In the genomic region with DNA sequence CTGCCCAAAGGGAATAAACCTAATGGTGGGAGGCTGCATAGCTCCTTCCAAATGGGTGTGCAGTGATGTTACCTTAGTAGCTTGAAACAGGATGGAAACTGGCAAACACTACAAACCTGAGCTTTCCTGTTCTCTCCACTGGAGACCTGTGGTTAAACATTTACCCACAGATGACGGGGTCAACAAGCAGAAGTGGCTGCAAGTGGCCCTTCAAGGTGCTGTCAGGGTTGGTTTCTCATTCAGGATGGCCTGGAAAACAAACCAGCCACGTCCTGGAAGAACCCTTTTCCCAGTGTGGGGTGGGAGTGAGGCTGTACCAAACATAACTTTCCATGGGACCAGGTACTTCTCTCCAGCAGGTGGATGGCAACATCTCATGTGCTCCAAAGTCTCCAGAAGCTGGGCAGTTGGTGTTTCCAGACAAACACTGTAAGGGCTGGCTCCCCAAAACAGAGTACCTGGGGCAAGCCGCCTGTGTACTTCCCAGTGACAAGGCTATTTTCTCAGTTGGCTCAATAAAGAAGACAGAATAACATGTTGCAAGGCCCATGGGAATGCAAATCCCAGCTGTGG, we compare ENCODE assay signal across 20 cellular contexts.
"Had no signal": no experiment of that assay in that cellular context is flagged by ENCODE, and none has a peak within 500 bp of the region (broad histone marks: within the 10 kb centered on the region; RNA-seq: fewer than 3 reads in every experiment).

No MANE protein-coding gene starts in this region.

- H3K27ac Mint-ChIP-seq: activated CD4-positive, alpha-beta T cell treated with anti-CD3 and anti-CD28 coated beads, Interleukin-2, amount 10 ng/mL, durations not matched to agents 24 days and 14 days; activated CD8-positive, alpha-beta T cell treated with anti-CD3 and anti-CD28 coated beads, Interleukin-2, amount 10 ng/mL, durations not matched to agents 7 days and 5 days; activated naive CD4-positive, alpha-beta T cell treated with anti-CD3 and anti-CD28 coated beads, Interleukin-2, amount 50 U/mL, for 24 hours; endodermal cell; mesothelial cell of epicardium; nephron progenitor cell; stimulated activated naive CD8-positive, alpha-beta T cell treated with anti-CD3 and anti-CD28 coated beads, Interleukin-15, amount 100 ng/mL, for 72 hours; T-helper 2 cell treated with Interferon-gamma antibody and Interleukin-4, amounts not matched to agents 5 μg/mL and 100 μg/mL, for 36 hours had no signal

- H3K9me3 ChIP-seq: adrenal gland, psoas muscle, sigmoid colon had no signal

- H3K27me3 ChIP-seq: adrenal gland, cardiac muscle cell, heart right ventricle, sigmoid colon had no signal

- H3K4me1 Mint-ChIP-seq: activated CD4-positive, alpha-beta T cell treated with anti-CD3 and anti-CD28 coated beads, Interleukin-2, amount 10 ng/mL, durations not matched to agents 24 days and 14 days; activated naive CD4-positive, alpha-beta T cell treated with anti-CD3 and anti-CD28 coated beads, Interleukin-2, amount 50 U/mL, for 24 hours; endodermal cell; stimulated activated naive CD8-positive, alpha-beta T cell treated with anti-CD3 and anti-CD28 coated beads, Interleukin-15, amount 100 ng/mL, for 72 hours had no signal

- H3K4me3 ChIP-seq: adrenal gland, cardiac muscle cell, heart right ventricle, psoas muscle, sigmoid colon, spleen had no signal

- ATAC-seq: activated CD8-positive, alpha-beta T cell treated with anti-CD3 and anti-CD28 coated beads, Interleukin-2, amount 10 ng/mL, durations not matched to agents 7 days and 5 days; heart right ventricle; psoas muscle; stimulated activated naive CD8-positive, alpha-beta T cell treated with anti-CD3 and anti-CD28 coated beads, Interleukin-15, amount 100 ng/mL, for 72 hours had no signal

- H3K27ac ChIP-seq: adrenal gland, cardiac muscle cell, heart right ventricle, psoas muscle, sigmoid colon, spleen had no signal

- DNase-seq: activated CD4-positive, alpha-beta T cell treated with anti-CD3 and anti-CD28 coated beads, Interleukin-2, amount 10 ng/mL, durations not matched to agents 24 days and 14 days; activated CD4-positive, CD25-positive, alpha-beta regulatory T cell; activated CD8-positive, alpha-beta memory T cell treated with anti-CD3 and anti-CD28 coated beads, Interleukin-2, amount 50 U/mL, for 4 hours; activated CD8-positive, alpha-beta T cell treated with anti-CD3 and anti-CD28 coated beads, Interleukin-2, amount 10 ng/mL, durations not matched to agents 7 days and 5 days; activated effector memory CD4-positive, alpha-beta T cell treated with anti-CD3 and anti-CD28 coated beads, Interleukin-2, amount 50 U/mL, for 16 hours; activated T-cell treated with anti-CD3 and anti-CD28 coated beads, Interleukin-2, amount 50 U/mL, for 48 hours; adrenal gland; endodermal cell; heart right ventricle; islet precursor cell; nephron progenitor cell; occipital lobe; psoas muscle; sigmoid colon; spleen; stimulated activated naive CD8-positive, alpha-beta T cell treated with anti-CD3 and anti-CD28 coated beads, Interleukin-15, amount 100 ng/mL, for 72 hours had no signal

- H3K4me3 Mint-ChIP-seq: activated CD4-positive, alpha-beta T cell treated with anti-CD3 and anti-CD28 coated beads, Interleukin-2, amount 10 ng/mL, durations not matched to agents 24 days and 14 days; activated CD8-positive, alpha-beta T cell treated with anti-CD3 and anti-CD28 coated beads, Interleukin-2, amount 10 ng/mL, durations not matched to agents 7 days and 5 days; activated naive CD4-positive, alpha-beta T cell treated with anti-CD3 and anti-CD28 coated beads, Interleukin-2, amount 50 U/mL, for 24 hours; endodermal cell; mesothelial cell of epicardium; nephron progenitor cell; stimulated activated naive CD8-positive, alpha-beta T cell treated with anti-CD3 and anti-CD28 coated beads, Interleukin-15, amount 100 ng/mL, for 72 hours; T-helper 2 cell treated with Interferon-gamma antibody and Interleukin-4, amounts not matched to agents 5 μg/mL and 100 μg/mL, for 36 hours had no signal

- H3K9me3 Mint-ChIP-seq: activated CD4-positive, alpha-beta T cell treated with anti-CD3 and anti-CD28 coated beads, Interleukin-2, amount 10 ng/mL, durations not matched to agents 24 days and 14 days; activated naive CD4-positive, alpha-beta T cell treated with anti-CD3 and anti-CD28 coated beads, Interleukin-2, amount 50 U/mL, for 24 hours; nephron progenitor cell; stimulated activated naive CD8-positive, alpha-beta T cell treated with anti-CD3 and anti-CD28 coated beads, Interleukin-15, amount 100 ng/mL, for 72 hours; T-helper 2 cell treated with Interferon-gamma antibody and Interleukin-4, amounts not matched to agents 5 μg/mL and 100 μg/mL, for 36 hours had no signal

- H3K27me3 Mint-ChIP-seq: stimulated activated naive CD8-positive, alpha-beta T cell treated with anti-CD3 and anti-CD28 coated beads, Interleukin-15, amount 100 ng/mL, for 72 hours had no signal

- H3K36me3 ChIP-seq: adrenal gland, cardiac muscle cell, heart right ventricle, sigmoid colon, spleen had no signal

- H3K4me1 ChIP-seq: adrenal gland, heart right ventricle, psoas muscle, sigmoid colon, spleen had no signal

- H3K36me3 Mint-ChIP-seq: activated naive CD4-positive, alpha-beta T cell treated with anti-CD3 and anti-CD28 coated beads, Interleukin-2, amount 50 U/mL, for 24 hours; mesothelial cell of epicardium had no signal
